1 cellular context compared by ENCODE assay signal in genomic region chr17:45248132-45248936, GRCh38.
TF ChIP-seq lines count a peak whose summit lies in the region.

No MANE protein-coding gene starts in this region.

TF ChIP-seq in K562, 482 proteins besides CTCF, POLR2A, EP300 and RAD21 (continued from another document and continues in another):
- TF ChIP-seq, protein P1, sequence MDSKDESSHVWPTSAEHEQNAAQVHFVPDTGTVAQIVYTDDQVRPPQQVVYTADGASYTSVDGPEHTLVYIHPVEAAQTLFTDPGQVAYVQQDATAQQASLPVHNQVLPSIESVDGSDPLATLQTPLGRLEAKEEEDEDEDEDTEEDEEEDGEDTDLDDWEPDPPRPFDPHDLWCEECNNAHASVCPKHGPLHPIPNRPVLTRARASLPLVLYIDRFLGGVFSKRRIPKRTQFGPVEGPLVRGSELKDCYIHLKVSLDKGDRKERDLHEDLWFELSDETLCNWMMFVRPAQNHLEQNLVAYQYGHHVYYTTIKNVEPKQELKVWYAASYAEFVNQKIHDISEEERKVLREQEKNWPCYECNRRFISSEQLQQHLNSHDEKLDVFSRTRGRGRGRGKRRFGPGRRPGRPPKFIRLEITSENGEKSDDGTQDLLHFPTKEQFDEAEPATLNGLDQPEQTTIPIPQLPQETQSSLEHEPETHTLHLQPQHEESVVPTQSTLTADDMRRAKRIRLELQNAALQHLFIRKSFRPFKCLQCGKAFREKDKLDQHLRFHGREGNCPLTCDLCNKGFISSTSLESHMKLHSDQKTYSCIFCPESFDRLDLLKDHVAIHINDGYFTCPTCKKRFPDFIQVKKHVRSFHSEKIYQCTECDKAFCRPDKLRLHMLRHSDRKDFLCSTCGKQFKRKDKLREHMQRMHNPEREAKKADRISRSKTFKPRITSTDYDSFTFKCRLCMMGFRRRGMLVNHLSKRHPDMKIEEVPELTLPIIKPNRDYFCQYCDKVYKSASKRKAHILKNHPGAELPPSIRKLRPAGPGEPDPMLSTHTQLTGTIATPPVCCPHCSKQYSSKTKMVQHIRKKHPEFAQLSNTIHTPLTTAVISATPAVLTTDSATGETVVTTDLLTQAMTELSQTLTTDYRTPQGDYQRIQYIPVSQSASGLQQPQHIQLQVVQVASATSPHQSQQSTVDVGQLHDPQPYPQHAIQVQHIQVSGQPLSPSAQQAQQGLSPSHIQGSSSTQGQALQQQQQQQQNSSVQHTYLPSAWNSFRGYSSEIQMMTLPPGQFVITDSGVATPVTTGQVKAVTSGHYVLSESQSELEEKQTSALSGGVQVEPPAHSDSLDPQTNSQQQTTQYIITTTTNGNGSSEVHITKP (IDR thresholded peaks at IDR 0.05; ENCODE audit: partially characterized antibody): peak; percentile 69
- TF ChIP-seq POLR2AphosphoS5 (IDR thresholded peaks at IDR 0.05; ENCODE audit: control insufficient read depth, insufficient read depth, low read depth, low read length) (no peak; the same call in 1 of the 2 replicates), STAG1 (CRISPR knock-in tag; IDR thresholded peaks at IDR 0.05; ENCODE audit: borderline replicate concordance) (no peak), ZNF3 (CRISPR knock-in tag; IDR thresholded peaks at IDR 0.05) (no peak), BRF2 (IDR thresholded peaks at IDR 0.05; ENCODE audit: borderline replicate concordance, insufficient read depth, insufficient read length) (no peak), FOXP1 (CRISPR knock-in tag; IDR thresholded peaks at IDR 0.05) (peak; percentile 52; the same call in 1 of the 2 replicates), SMARCC2 (IDR thresholded peaks at IDR 0.05; ENCODE audit: low read depth) (no peak), ELF4 (CRISPR knock-in tag; IDR thresholded peaks at IDR 0.05) (no peak), RB1 (IDR thresholded peaks at IDR 0.05; ENCODE audit: low read depth) (0 out of 2 replicates have a peak, but pooled peaks have one; percentile 11), GATAD2A (IDR thresholded peaks at IDR 0.05) (0 out of 2 replicates have a peak, but pooled peaks have one; percentile 30), HEY1 (CRISPR knock-in tag; IDR thresholded peaks at IDR 0.05; ENCODE audit: borderline replicate concordance) (no peak), NBN (IDR thresholded peaks at IDR 0.05; ENCODE audit: low read depth) (no peak), HDGF (IDR thresholded peaks at IDR 0.05) (no peak), MAX (CRISPR knock-in tag; IDR thresholded peaks at IDR 0.05) (no peak), DPF2 (IDR thresholded peaks at IDR 0.05) (no peak), THRAP3 (IDR thresholded peaks at IDR 0.05; ENCODE audit: borderline replicate concordance) (no peak), EGR1 (conservative IDR thresholded peaks at IDR 0.05) (peak; percentile 81), ZNF696 (CRISPR knock-in tag; conservative IDR thresholded peaks at IDR 0.05) (no peak), BCL6 (CRISPR knock-in tag; IDR thresholded peaks at IDR 0.05) (no peak), IRF2 (CRISPR knock-in tag; IDR thresholded peaks at IDR 0.05) (no peak), SAP30 (IDR thresholded peaks at IDR 0.05; ENCODE audit: borderline replicate concordance, insufficient read depth, low read depth, low read length, poor library complexity, severe bottlenecking) (peak; percentile 68), PATZ1 (CRISPR knock-in tag; IDR thresholded peaks at IDR 0.05; ENCODE audit: borderline replicate concordance) (no peak), HSF4 (CRISPR knock-in tag; IDR thresholded peaks at IDR 0.05; ENCODE audit: borderline replicate concordance) (no peak), KDM1A (IDR thresholded peaks at IDR 0.05) (no peak), THAP7 (CRISPR knock-in tag; IDR thresholded peaks at IDR 0.05) (0 out of 2 replicates have a peak, but pooled peaks have one; percentile 39), E2F6 (IDR thresholded peaks at IDR 0.05; ENCODE audit: borderline replicate concordance in 1 of 2, extremely low read depth in 1 of 2, insufficient read depth in 1 of 2, insufficient read length in 1 of 2, low read depth in 1 of 2, low read length in 1 of 2, poor library complexity in 1 of 2, severe bottlenecking in 1 of 2) (peak in 1 of 2 experiments; percentile 48), ZFX (CRISPR knock-in tag; IDR thresholded peaks at IDR 0.05) (no peak; the same call in 1 of the 2 replicates), ZBTB1 (CRISPR knock-in tag; IDR thresholded peaks at IDR 0.05; ENCODE audit: borderline replicate concordance, low read depth) (0 out of 2 replicates have a peak, but pooled peaks have one; percentile 9), XRCC4 (IDR thresholded peaks at IDR 0.05; ENCODE audit: extremely low read depth, insufficient read depth, insufficient read length) (no peak), POLR2G (IDR thresholded peaks at IDR 0.05; ENCODE audit: low read depth, low read length) (peak; percentile 80), SMC3 (conservative IDR thresholded peaks at IDR 0.05; ENCODE audit: insufficient read depth, low read depth, low read length) (no peak), ATF6 (CRISPR knock-in tag; IDR thresholded peaks at IDR 0.05) (no peak), ARID4B (CRISPR knock-in tag; IDR thresholded peaks at IDR 0.05) (peak; percentile 44; the same call in 1 of the 2 replicates), PRMT5 (CRISPR knock-in tag; IDR thresholded peaks at IDR 0.05) (no peak), MYC (IDR thresholded peaks at IDR 0.05; ENCODE audit: low read depth, low read length) (no peak; the same call in none of the 2 replicates), MYC (CRISPR knock-in tag; IDR thresholded peaks at IDR 0.05; ENCODE audit: borderline replicate concordance, low read depth) (peak; percentile 48; the same call in 1 of the 2 replicates), NCOA4 (IDR thresholded peaks at IDR 0.05; ENCODE audit: partially characterized antibody) (no peak), ZNF354B (CRISPR knock-in tag; IDR thresholded peaks at IDR 0.05) (no peak), ILK (tag; IDR thresholded peaks at IDR 0.05; ENCODE audit: borderline replicate concordance, low read depth) (no peak), PCBP1 (IDR thresholded peaks at IDR 0.05; ENCODE audit: low read depth, low read length, poor library complexity, severe bottlenecking) (no peak), KDM4B (IDR thresholded peaks at IDR 0.05; ENCODE audit: borderline replicate concordance in 2 of 2, low read depth in 1 of 2) (no peak), TEAD1 (CRISPR knock-in tag; IDR thresholded peaks at IDR 0.05) (0 out of 4 replicates have a peak, but pooled peaks of 1 of the 2 experiments have one; percentile 39), HDAC2 (IDR thresholded peaks at IDR 0.05) (no peak; the same call in 1 of the 2 replicates), FIP1L1 (IDR thresholded peaks at IDR 0.05; ENCODE audit: low read depth, low read length, poor library complexity, severe bottlenecking) (peak; percentile 62), ZNF239 (CRISPR knock-in tag; IDR thresholded peaks at IDR 0.05) (no peak), KLF6 (CRISPR knock-in tag; IDR thresholded peaks at IDR 0.05; ENCODE audit: borderline replicate concordance) (no peak)
- TF ChIP-seq, protein P2, sequence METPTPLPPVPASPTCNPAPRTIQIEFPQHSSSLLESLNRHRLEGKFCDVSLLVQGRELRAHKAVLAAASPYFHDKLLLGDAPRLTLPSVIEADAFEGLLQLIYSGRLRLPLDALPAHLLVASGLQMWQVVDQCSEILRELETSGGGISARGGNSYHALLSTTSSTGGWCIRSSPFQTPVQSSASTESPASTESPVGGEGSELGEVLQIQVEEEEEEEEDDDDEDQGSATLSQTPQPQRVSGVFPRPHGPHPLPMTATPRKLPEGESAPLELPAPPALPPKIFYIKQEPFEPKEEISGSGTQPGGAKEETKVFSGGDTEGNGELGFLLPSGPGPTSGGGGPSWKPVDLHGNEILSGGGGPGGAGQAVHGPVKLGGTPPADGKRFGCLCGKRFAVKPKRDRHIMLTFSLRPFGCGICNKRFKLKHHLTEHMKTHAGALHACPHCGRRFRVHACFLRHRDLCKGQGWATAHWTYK (CRISPR knock-in tag; IDR thresholded peaks at IDR 0.05): 0 out of 2 replicates have a peak, but pooled peaks have one; percentile 46
- TF ChIP-seq, protein P3, sequence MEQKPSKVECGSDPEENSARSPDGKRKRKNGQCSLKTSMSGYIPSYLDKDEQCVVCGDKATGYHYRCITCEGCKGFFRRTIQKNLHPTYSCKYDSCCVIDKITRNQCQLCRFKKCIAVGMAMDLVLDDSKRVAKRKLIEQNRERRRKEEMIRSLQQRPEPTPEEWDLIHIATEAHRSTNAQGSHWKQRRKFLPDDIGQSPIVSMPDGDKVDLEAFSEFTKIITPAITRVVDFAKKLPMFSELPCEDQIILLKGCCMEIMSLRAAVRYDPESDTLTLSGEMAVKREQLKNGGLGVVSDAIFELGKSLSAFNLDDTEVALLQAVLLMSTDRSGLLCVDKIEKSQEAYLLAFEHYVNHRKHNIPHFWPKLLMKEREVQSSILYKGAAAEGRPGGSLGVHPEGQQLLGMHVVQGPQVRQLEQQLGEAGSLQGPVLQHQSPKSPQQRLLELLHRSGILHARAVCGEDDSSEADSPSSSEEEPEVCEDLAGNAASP (IDR thresholded peaks at IDR 0.05): no peak
